In the genomic region with DNA sequence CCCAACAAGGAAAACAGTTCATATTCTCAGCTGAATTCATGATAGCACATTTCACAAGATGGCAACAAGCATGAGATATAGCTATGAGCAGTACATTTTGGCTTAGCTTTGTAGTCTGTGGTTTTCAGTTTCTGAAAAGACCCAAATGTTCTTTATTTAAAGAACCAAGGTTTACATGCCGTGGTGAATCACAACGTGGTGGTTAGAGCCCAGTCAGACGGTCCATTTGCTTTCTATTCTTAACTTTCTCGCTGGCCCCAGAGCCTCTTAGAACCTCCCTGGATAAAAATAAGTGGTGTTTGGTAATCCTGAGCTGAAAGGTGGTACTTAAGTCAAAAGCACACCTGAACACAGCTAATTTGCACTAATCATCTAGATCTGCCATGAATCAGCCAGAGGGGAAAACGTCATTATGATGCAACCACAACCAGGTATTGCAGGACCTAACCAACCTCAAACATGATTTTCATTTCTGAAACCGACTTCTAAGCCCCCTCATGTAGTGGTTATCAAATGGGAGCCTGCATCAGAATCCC, we compare ENCODE assay signal across 8 cellular contexts. TPM values are rescaled to one million over a fixed set of nuclear protein-coding genes. Genes with fewer than 3 reads are reported as not detected.
DNase-seq lines count a peak whose midpoint lies in the region; ATAC-seq lines count a peak whose summit lies in the region.

No MANE protein-coding gene starts in this region.

- no peaks in the 10 kb centered on the region for H3K36me3 ChIP-seq in skeletal muscle satellite cell (ENCODE audit: insufficient read depth, low read length)

- peak overlapping the region; percentile 40 for H3K4me3 ChIP-seq in skeletal muscle satellite cell (ENCODE audit: low read length)

- H3K4me1 ChIP-seq in skeletal muscle satellite cell (ENCODE audit: control insufficient read depth, insufficient read depth, low read length), result peaks cover 43% of the 10 kb centered on the region

- H3K9ac ChIP-seq in skeletal muscle satellite cell (ENCODE audit: low read depth, low read length), result peak overlapping the region; percentile 32

- peaks cover 4% of the 10 kb centered on the region for H3K9me3 ChIP-seq in skeletal muscle satellite cell (replicated peaks; ENCODE audit: low read length)

- no peaks in the 10 kb centered on the region for H3K27me3 ChIP-seq in skeletal muscle satellite cell (ENCODE audit: control insufficient read depth, insufficient read depth, low read length)

- peak overlapping the region; percentile 66 for H3K4me2 ChIP-seq in skeletal muscle satellite cell (ENCODE audit: low read length)

- no peak for DNase-seq in activated CD4-positive, CD25-positive, alpha-beta regulatory T cell treated with anti-CD3 and anti-CD28 coated beads, Interleukin-2, amount 50 U/mL, for 72 hours
- peak; percentile 54 to 65 for DNase-seq in activated T-cell treated with anti-CD3 and anti-CD28 coated beads, Interleukin-2, amount 50 U/mL, for 48 hours
- no peak for DNase-seq in GM19238 (ENCODE audit: insufficient read length, low spot score)
- no peak for DNase-seq in NCI-H774 (lab: John Stamatoyannopoulos, UW)

- ATAC-seq in activated CD4-positive, CD25-positive, alpha-beta regulatory T cell treated with anti-CD3 and anti-CD28 coated beads, Interleukin-2, amount 50 U/mL, for 24 hours, result peak; percentile 81 to 84
- ATAC-seq in HG03432 (IDR thresholded peaks at IDR 0.05; ENCODE audit: unreplicated experiment), result peak; percentile 75
- ATAC-seq in GM21737 (IDR thresholded peaks at IDR 0.05; ENCODE audit: unreplicated experiment), result no peak

RNA-seq across cellular contexts. Expression of gene HAPSTR1, which starts 18.6 kb away (rescaled TPM):
- 53.1 and 62.4 TPM in 2 replicates for total RNA-seq in skeletal muscle satellite cell (2012; rRNA removed)

Comparison
In these comparisons a context has a peak if more than half of its experiments do, and no peak if none do; other contexts are left out.
1. DNase-seq: peak in activated T-cell treated with anti-CD3 and anti-CD28 coated beads, Interleukin-2, amount 50 U/mL, for 48 hours (2 of 2); none in activated CD4-positive, CD25-positive, alpha-beta regulatory T cell treated with anti-CD3 and anti-CD28 coated beads, Interleukin-2, amount 50 U/mL, for 72 hours (single experiment), GM19238 (single experiment) and NCI-H774 (single experiment).